ENCODE assay signal across 8 cellular contexts in the genomic region with DNA sequence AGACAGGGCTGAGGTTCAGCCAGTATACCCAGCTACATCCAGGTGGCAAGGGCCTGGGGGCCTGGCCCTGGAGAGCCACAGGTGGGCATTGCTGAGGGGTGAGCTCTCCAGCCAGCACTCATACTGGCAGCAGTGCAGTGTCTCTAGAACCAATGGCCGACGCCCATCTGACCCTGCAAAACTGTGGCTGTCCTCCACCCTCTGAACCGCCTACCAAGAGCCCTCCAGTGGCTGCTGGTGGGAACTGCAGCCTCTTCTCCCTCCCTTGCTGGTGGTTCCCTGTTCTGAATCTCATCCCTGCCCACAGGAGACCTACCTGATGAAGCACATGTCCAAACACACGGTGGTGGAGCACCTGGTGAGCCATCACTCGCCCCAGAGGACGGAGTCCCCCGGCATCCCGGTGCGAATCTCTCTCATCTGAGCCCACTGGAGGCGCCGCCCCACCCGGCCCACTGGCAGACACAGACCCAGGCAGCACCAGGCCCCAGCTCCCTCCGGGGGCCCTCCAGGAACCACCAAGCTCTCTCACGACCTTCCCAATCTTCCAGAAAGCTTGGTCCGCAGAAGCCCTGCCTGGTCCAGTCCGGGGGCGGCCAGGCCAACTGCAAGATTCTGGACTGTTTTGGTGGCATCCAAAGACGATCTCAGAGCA. TPM values are rescaled to one million over a fixed set of nuclear protein-coding genes. Genes with fewer than 3 reads are reported as not detected.
A peak's percentile ranks its signal among the peaks of the same experiment; 100 is the strongest.
DNase-seq lines count a peak whose midpoint lies in the region; ATAC-seq and TF ChIP-seq lines count a peak whose summit lies in the region.

No MANE protein-coding gene starts in this region.

- H3K4me1 Mint-ChIP-seq in activated naive CD8-positive, alpha-beta T cell treated with anti-CD3 and anti-CD28 coated beads for 36 hours, result peaks cover 19% of the 10 kb centered on the region

- no peaks in the 10 kb centered on the region for H3K79me2 ChIP-seq in Karpas-422 (ENCODE audit: low read length)
- no peaks in the 10 kb centered on the region for H3K79me2 ChIP-seq in SK-N-SH (ENCODE audit: insufficient read depth)

- no peaks in the 10 kb centered on the region for H3K9me2 ChIP-seq in Karpas-422 (replicated peaks; ENCODE audit: insufficient read depth, low read length)
- no peaks in the 10 kb centered on the region for H3K9me2 ChIP-seq in SK-N-SH

- ATAC-seq in HG02970 (IDR thresholded peaks at IDR 0.05; ENCODE audit: low FRiP score, unreplicated experiment) (no peak), HG02885 (IDR thresholded peaks at IDR 0.05; ENCODE audit: poor library complexity, unreplicated experiment) (no peak)

- H3K27ac Mint-ChIP-seq in activated naive CD8-positive, alpha-beta T cell treated with anti-CD3 and anti-CD28 coated beads for 36 hours, result no peak overlapping the region

- no peaks in the 10 kb centered on the region for H3F3A ChIP-seq in SK-N-SH (replicated peaks; ENCODE audit: insufficient read depth)

- POLR2A ChIA-PET in SK-N-SH (lab: Yijun Ruan, JAX), result no interaction called here

- H3K27ac ChIP-seq in Karpas-422 (ENCODE audit: low read length) (no peak overlapping the region), SK-N-SH (ENCODE audit: low read depth in 2 of 2, low read length in 1 of 2) (no peak overlapping the region; a peak in 1 of 4 replicates)

- no peaks in the 10 kb centered on the region for H3K27me3 ChIP-seq in GM06990 (replicated peaks; ENCODE audit: control insufficient read depth, insufficient read depth, low read length)
- H3K27me3 ChIP-seq in Karpas-422 (ENCODE audit: low read length), result no peaks in the 10 kb centered on the region
- no peaks in the 10 kb centered on the region for H3K27me3 ChIP-seq in SK-N-SH (ENCODE audit: insufficient read depth)

- intact Hi-C loops in cardiac septum (cut with DNase I), result loop anchor here (2.0 to 5.0 kb wide), 4 partner anchors 34 to 314 kb away; a partner anchor contains a TSS

- DNase-seq in GM06990 (ENCODE audit: extremely low read depth, insufficient read length) (peak; percentile 37), Karpas-422 (peak; percentile 87), SK-N-SH (peak; percentile 86), cardiac septum (ENCODE audit: low spot score) (peak; percentile 90), retina (peak; percentile 72)
- DNase-seq in activated naive CD8-positive, alpha-beta T cell treated with anti-CD3 and anti-CD28 coated beads for 36 hours, result peak; percentile 56

- TF ChIP-seq CTCF in GM06990 (IDR thresholded peaks at IDR 0.05; ENCODE audit: insufficient read depth, low read length, poor library complexity, severe bottlenecking), result peak; percentile 90
- peak; percentile 76 for TF ChIP-seq CTCF in SK-N-SH (IDR thresholded peaks at IDR 0.05)

- H2AFZ ChIP-seq in Karpas-422 (ENCODE audit: low read length) (no peak overlapping the region), SK-N-SH (ENCODE audit: low read depth) (no peak overlapping the region)

- peaks cover 9% of the 10 kb centered on the region for H3K36me3 Mint-ChIP-seq in activated naive CD8-positive, alpha-beta T cell treated with anti-CD3 and anti-CD28 coated beads for 36 hours

- H3K4me3 ChIP-seq in GM06990 (replicated peaks; ENCODE audit: low read depth, low read length) (no peak overlapping the region), Karpas-422 (ENCODE audit: low read length) (no peak overlapping the region), SK-N-SH (ENCODE audit: low read depth in 2 of 2, low read length in 1 of 2) (no peak overlapping the region; a peak in 1 of 4 replicates)

- no peak for TF ChIP-seq EP300 in SK-N-SH (IDR thresholded peaks at IDR 0.05; ENCODE audit: borderline replicate concordance in 1 of 2, low read depth in 1 of 2, low read length in 1 of 2)

- H3K36me3 ChIP-seq in GM06990 (ENCODE audit: control insufficient read depth, insufficient read depth, low read length) (peaks cover 4% of the 10 kb centered on the region), Karpas-422 (ENCODE audit: insufficient read depth, low read length) (no peaks in the 10 kb centered on the region), SK-N-SH (replicated peaks in 1 of 2; ENCODE audit: control insufficient read depth in 1 of 2, insufficient read depth in 2 of 2, low read length in 1 of 2) (peaks cover 16 to 47% of the 10 kb centered on the region in 2 experiments)

- H3K4me1 ChIP-seq in Karpas-422 (ENCODE audit: low read length) (peaks cover 13% of the 10 kb centered on the region), SK-N-SH (ENCODE audit: control insufficient read depth in 1 of 2, insufficient read depth in 2 of 2, low read depth in 1 of 2, low read length in 1 of 2) (no peaks in the 10 kb centered on the region)

- 84% methylated on average over 13 of the region's 18 CpGs for WGBS in SK-N-SH (ENCODE audit: low lambda C conversion rate)

- no peak overlapping the region for H3K4me3 Mint-ChIP-seq in activated naive CD8-positive, alpha-beta T cell treated with anti-CD3 and anti-CD28 coated beads for 36 hours

- H4K20me1 ChIP-seq in Karpas-422 (ENCODE audit: insufficient read depth, low read depth, low read length) (no peaks in the 10 kb centered on the region), SK-N-SH (ENCODE audit: insufficient read depth) (no peaks in the 10 kb centered on the region)

- H3K9ac ChIP-seq in Karpas-422 (ENCODE audit: low read length), result no peak overlapping the region
- no peak overlapping the region for H3K9ac ChIP-seq in SK-N-SH

- peak; percentile 65 for TF ChIP-seq RAD21 in SK-N-SH (IDR thresholded peaks at IDR 0.05; ENCODE audit: low read length)

- no peaks in the 10 kb centered on the region for H3K27me3 Mint-ChIP-seq in activated naive CD8-positive, alpha-beta T cell treated with anti-CD3 and anti-CD28 coated beads for 36 hours

- peaks cover 3% of the 10 kb centered on the region for H3K9me3 Mint-ChIP-seq in activated naive CD8-positive, alpha-beta T cell treated with anti-CD3 and anti-CD28 coated beads for 36 hours

- no peak overlapping the region for H3K4me2 ChIP-seq in Karpas-422 (ENCODE audit: low read depth, low read length, poor library complexity, severe bottlenecking)
- no peak overlapping the region for H3K4me2 ChIP-seq in SK-N-SH

- H3K9me3 ChIP-seq in Karpas-422 (ENCODE audit: low read length), result no peaks in the 10 kb centered on the region
- H3K9me3 ChIP-seq in SK-N-SH, result no peaks in the 10 kb centered on the region

- CTCF ChIA-PET in SK-N-SH (lab: Yijun Ruan, JAX), result interaction anchor here (0.6 to 7.7 kb wide), 19 partner anchors 9 to 314 kb away, joined by 3 to 167 read pairs (median 4); a partner anchor contains a TSS

TF ChIP-seq in SK-N-SH, 30 proteins besides CTCF, POLR2A, EP300 and RAD21:
- TF ChIP-seq SMC3 (IDR thresholded peaks at IDR 0.05; ENCODE audit: low read depth, low read length) (peak; percentile 76), RXRA (IDR thresholded peaks at IDR 0.05; ENCODE audit: borderline replicate concordance, low read depth) (no peak), TAF1 (IDR thresholded peaks at IDR 0.05; ENCODE audit: borderline replicate concordance, low read depth, low read length) (no peak), JUND (IDR thresholded peaks at IDR 0.05) (no peak)
- TF ChIP-seq, protein P1, sequence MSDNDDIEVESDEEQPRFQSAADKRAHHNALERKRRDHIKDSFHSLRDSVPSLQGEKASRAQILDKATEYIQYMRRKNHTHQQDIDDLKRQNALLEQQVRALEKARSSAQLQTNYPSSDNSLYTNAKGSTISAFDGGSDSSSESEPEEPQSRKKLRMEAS (IDR thresholded peaks at IDR 0.05; ENCODE audit: low read depth), result no peak
- TF ChIP-seq, protein P2, sequence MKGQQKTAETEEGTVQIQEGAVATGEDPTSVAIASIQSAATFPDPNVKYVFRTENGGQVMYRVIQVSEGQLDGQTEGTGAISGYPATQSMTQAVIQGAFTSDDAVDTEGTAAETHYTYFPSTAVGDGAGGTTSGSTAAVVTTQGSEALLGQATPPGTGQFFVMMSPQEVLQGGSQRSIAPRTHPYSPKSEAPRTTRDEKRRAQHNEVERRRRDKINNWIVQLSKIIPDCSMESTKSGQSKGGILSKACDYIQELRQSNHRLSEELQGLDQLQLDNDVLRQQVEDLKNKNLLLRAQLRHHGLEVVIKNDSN (IDR thresholded peaks at IDR 0.05; ENCODE audit: borderline replicate concordance, low read depth), result no peak

RNA-seq across cellular contexts. Expression of a gene that starts 22.1 kb away (rescaled TPM):
- total RNA-seq in Karpas-422 (2014; rRNA removed; shearing (Covaris generic); ENCODE audit: low replicate concordance), result 0.47 TPM in 1 of 2 replicates, not detected in the other
- 0.07 TPM in 1 of 2 replicates, not detected in the other for polyA plus RNA-seq in SK-N-SH (2012; rRNA removed)
- polyA plus RNA-seq in SK-N-SH (2012; cell fraction: cytosol; rRNA removed), result 0.03 TPM in 1 of 2 replicates, not detected in the other
- 0.60 and 0.71 TPM in 2 replicates for polyA plus RNA-seq in SK-N-SH (2012; cell fraction: nucleus; rRNA removed)
- total RNA-seq in activated naive CD8-positive, alpha-beta T cell treated with anti-CD3 and anti-CD28 coated beads for 36 hours, result not detected
- not detected for total RNA-seq in cardiac septum

RNA-seq across cellular contexts. Expression of a gene that starts 42.5 kb away (rescaled TPM):
- 14.3 and 16.7 TPM in 2 replicates for total RNA-seq in Karpas-422 (2014; rRNA removed; shearing (Covaris generic); ENCODE audit: low replicate concordance)
- polyA plus RNA-seq in SK-N-SH (2012; rRNA removed), result 13.7 and 17.1 TPM in 2 replicates
- 5.4 and 10.2 TPM in 2 replicates for polyA plus RNA-seq in SK-N-SH (2012; cell fraction: cytosol; rRNA removed)
- 19.2 and 37.2 TPM in 2 replicates for polyA plus RNA-seq in SK-N-SH (2012; cell fraction: nucleus; rRNA removed)
- total RNA-seq in activated naive CD8-positive, alpha-beta T cell treated with anti-CD3 and anti-CD28 coated beads for 36 hours, result 1 to 10 TPM; 7.2 to 9.2 TPM
- 30.3 TPM for total RNA-seq in cardiac septum

Comparison
In these comparisons a context has a peak if more than half of its experiments do, and no peak if none do; other contexts are left out.
1. DNase-seq: peak in every context shown above with its lines; median percentile 90 in cardiac septum; 87 in Karpas-422; 86 in SK-N-SH; 72 in retina; 56 in activated naive CD8-positive, alpha-beta T cell treated with anti-CD3 and anti-CD28 coated beads for 36 hours; 37 in GM06990.